Comparison of ENCODE assay signal across 22 cellular contexts in the genomic region with DNA sequence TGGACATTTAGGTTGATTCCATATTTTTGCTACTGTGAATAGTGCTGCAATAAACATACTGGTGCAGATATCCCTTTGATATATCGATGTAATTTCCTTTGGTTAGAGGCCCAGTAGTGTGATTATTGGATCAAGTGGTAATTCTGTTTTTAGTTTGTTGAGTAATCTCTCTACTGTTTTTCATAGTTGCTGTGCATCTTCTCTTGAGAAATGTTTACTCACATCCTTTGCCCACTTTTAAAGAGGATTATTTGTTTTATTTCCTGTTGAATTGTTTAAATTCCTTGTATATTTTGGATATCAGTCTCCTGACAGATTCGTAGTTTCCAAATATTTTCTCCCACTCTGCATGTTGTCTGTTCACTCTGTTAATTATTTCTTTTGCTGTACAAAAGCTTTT.
"Had no signal": no experiment of that assay in that cellular context is flagged by ENCODE, and none has a peak within 500 bp of the region (broad histone marks: within the 10 kb centered on the region; RNA-seq: fewer than 3 reads in every experiment).

No MANE protein-coding gene starts in this region.

- H3K4me3 ChIP-seq: cardiac muscle cell, esophagus squamous epithelium, lung, stomach, vagina had no signal

- H3K27ac ChIP-seq: cardiac muscle cell, esophagus squamous epithelium, neutrophil, parathyroid adenoma, stomach, vagina had no signal

- H3K27me3 ChIP-seq: cardiac muscle cell, esophagus squamous epithelium, neutrophil, stomach, vagina had no signal

- H3K36me3 ChIP-seq: cardiac muscle cell, esophagus squamous epithelium, neutrophil, stomach, vagina had no signal

- DNase-seq: activated CD4-positive, alpha-beta T cell treated with anti-CD3 and anti-CD28 coated beads, Interleukin-2, amount 10 ng/mL, durations not matched to agents 24 days and 14 days; activated CD4-positive, CD25-positive, alpha-beta regulatory T cell; activated CD8-positive, alpha-beta memory T cell treated with anti-CD3 and anti-CD28 coated beads, Interleukin-2, amount 50 U/mL, for 4 hours; activated naive CD4-positive, alpha-beta T cell treated with anti-CD3 and anti-CD28 coated beads, Interleukin-2, amount 10 ng/mL, durations not matched to agents 7 days and 5 days; activated naive CD8-positive, alpha-beta T cell treated with anti-CD3 and anti-CD28 coated beads, Interleukin-2, amount 50 U/mL, for 24 hours; activated T-cell treated with anti-CD3 and anti-CD28 coated beads, Interleukin-2, amount 50 U/mL, for 4 hours; effector CD8-positive, alpha-beta T cell; esophagus squamous epithelium; head of caudate nucleus; stimulated activated CD4-positive, alpha-beta T cell treated with anti-CD3 and anti-CD28 coated beads, Interleukin-4, amount 100 ng/mL, for 24 hours; stomach; T1000; trophoblast cell had no signal

- H3K79me2 ChIP-seq: parathyroid adenoma had no signal

- H3K9me3 ChIP-seq: esophagus squamous epithelium, neutrophil, stomach, vagina had no signal

- H3K4me1 ChIP-seq: esophagus squamous epithelium, parathyroid adenoma, stomach, vagina had no signal

- H2AFZ ChIP-seq: parathyroid adenoma had no signal

- ATAC-seq: activated naive CD8-positive, alpha-beta T cell treated with anti-CD3 and anti-CD28 coated beads, Interleukin-2, amount 50 U/mL, for 24 hours; activated T-cell treated with anti-CD3 and anti-CD28 coated beads, Interleukin-2, amount 50 U/mL, for 4 hours; left lobe of liver; natural killer cell treated with Interleukin-12 subunit alpha and Interleukin-12 subunit beta and Interleukin-15 and Interleukin-18, amount 100 ng/mL, for 72 hours; sciatic nerve; stimulated activated effector memory CD8-positive, alpha-beta T cell treated with anti-CD3 and anti-CD28 coated beads, Interleukin-12 subunit alpha, Interleukin-12 subunit beta, amount 100 ng/mL, for 72 hours had no signal

- H3K9ac ChIP-seq: parathyroid adenoma had no signal
